11 cellular contexts compared by ENCODE assay signal in the genomic region with DNA sequence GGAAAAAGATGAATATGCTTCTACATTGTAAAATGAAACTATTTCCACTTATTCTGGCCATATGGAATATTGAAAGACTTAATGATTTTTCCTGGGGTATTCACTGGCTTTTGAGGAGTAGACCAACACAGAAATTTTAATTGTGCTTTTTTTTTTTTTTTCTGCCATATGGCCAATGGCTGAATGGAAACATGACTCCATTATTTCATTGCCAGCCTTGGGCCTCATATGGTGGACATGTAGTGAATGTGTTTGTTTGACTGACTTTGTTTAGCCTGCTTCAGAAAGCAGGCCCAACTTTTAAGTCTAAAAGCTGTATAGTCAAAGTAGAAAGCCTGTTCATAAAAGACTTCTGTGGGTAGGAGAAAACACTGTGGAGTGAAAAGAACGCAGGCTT. TPM values are rescaled to one million over a fixed set of nuclear protein-coding genes. Genes with fewer than 3 reads are reported as not detected.
DNase-seq lines count a peak whose midpoint lies in the region; ATAC-seq and TF ChIP-seq lines count a peak whose summit lies in the region.
"Had no signal": no experiment of that assay in that cellular context is flagged by ENCODE, and none has a peak within 500 bp of the region (broad histone marks: within the 10 kb centered on the region; RNA-seq: fewer than 3 reads in every experiment).

No MANE protein-coding gene starts in this region.

- no peak overlapping the region for H2AFZ ChIP-seq in SU-DHL-6 (ENCODE audit: low read depth, low read length, severe bottlenecking)

- no peaks in the 10 kb centered on the region for H3F3A ChIP-seq in SU-DHL-6 (ENCODE audit: insufficient read depth)

- ATAC-seq in foreskin keratinocyte (no peak), thoracic aorta (ENCODE audit: insufficient number of reproducible peaks, low FRiP score, low read depth) (no peak), GM18873 (IDR thresholded peaks at IDR 0.05; ENCODE audit: low FRiP score, unreplicated experiment) (no peak), HG02623 (IDR thresholded peaks at IDR 0.05; ENCODE audit: unreplicated experiment) (no peak)

- H3K79me2 ChIP-seq in SU-DHL-6 (ENCODE audit: insufficient read depth, low read length) = no peaks in the 10 kb centered on the region

- H3K4me2 ChIP-seq in SU-DHL-6 (ENCODE audit: low read depth, low read length, poor library complexity, severe bottlenecking) = peak overlapping the region; percentile 84

- H3K27ac Mint-ChIP-seq in activated naive CD4-positive, alpha-beta T cell treated with anti-CD3 and anti-CD28 coated beads for 36 hours = peak overlapping the region; percentile 94

- H3K9me3 Mint-ChIP-seq in activated naive CD4-positive, alpha-beta T cell treated with anti-CD3 and anti-CD28 coated beads for 36 hours = no peaks in the 10 kb centered on the region

- H3K4me3 ChIP-seq in SU-DHL-6 (ENCODE audit: insufficient read depth, low read length, poor library complexity, severe bottlenecking) = peak overlapping the region; percentile 65
- peak overlapping the region; percentile 59 for H3K4me3 ChIP-seq in thoracic aorta
- H3K4me3 ChIP-seq: cardiac muscle cell had no signal

- H3K27me3 Mint-ChIP-seq in activated naive CD4-positive, alpha-beta T cell treated with anti-CD3 and anti-CD28 coated beads for 36 hours (ENCODE audit: low read depth) = no peaks in the 10 kb centered on the region

- intact Hi-C loops in activated naive CD4-positive, alpha-beta T cell treated with anti-CD3 and anti-CD28 coated beads for 36 hours (cut with micrococcal nuclease) = loop anchor here (1.0 to 10.0 kb wide), 6 partner anchors 20 to 1778 kb away; a partner anchor contains a TSS

- H3K36me3 Mint-ChIP-seq in activated naive CD4-positive, alpha-beta T cell treated with anti-CD3 and anti-CD28 coated beads for 36 hours (ENCODE audit: low read depth) = peaks cover 18% of the 10 kb centered on the region

- no peaks in the 10 kb centered on the region for H4K20me1 ChIP-seq in SU-DHL-6 (ENCODE audit: low read depth, low read length)

- peak overlapping the region; percentile 96 for H3K4me3 Mint-ChIP-seq in activated naive CD4-positive, alpha-beta T cell treated with anti-CD3 and anti-CD28 coated beads for 36 hours

- TF ChIP-seq CTCF in SU-DHL-6 (IDR thresholded peaks at IDR 0.05; ENCODE audit: insufficient read depth, low read length, poor library complexity, severe bottlenecking) (no peak), foreskin keratinocyte (conservative IDR thresholded peaks at IDR 0.05) (no peak), thoracic aorta (IDR thresholded peaks at IDR 0.05) (no peak)

- CTCF ChIA-PET in activated naive CD4-positive, alpha-beta T cell treated with anti-CD3 and anti-CD28 coated beads for 36 hours (lab: Charles Lee) = interaction anchor here (1.2 to 2.6 kb wide), 4 partner anchors 12 to 116 kb away, joined by 4 to 6 read pairs (median 5); no protein-coding TSS in a partner anchor

- H3K27me3 ChIP-seq in SU-DHL-6 (ENCODE audit: low read length) = no peaks in the 10 kb centered on the region
- H3K27me3 ChIP-seq in foreskin keratinocyte = no peaks in the 10 kb centered on the region
- no peaks in the 10 kb centered on the region for H3K27me3 ChIP-seq in thoracic aorta (replicated peaks; ENCODE audit: insufficient read depth)
- H3K27me3 ChIP-seq: cardiac muscle cell had no signal

- H3K36me3 ChIP-seq in SU-DHL-6 (ENCODE audit: low read length) = no peaks in the 10 kb centered on the region
- H3K36me3 ChIP-seq in thoracic aorta = no peaks in the 10 kb centered on the region
- H3K36me3 ChIP-seq: cardiac muscle cell had no signal

- no peak for DNase-seq in activated naive CD4-positive, alpha-beta T cell treated with anti-CD3 and anti-CD28 coated beads for 36 hours
- DNase-seq in activated naive CD4-positive, alpha-beta T cell (lab: John Stamatoyannopoulos, UW) = no peak
- DNase-seq in foreskin keratinocyte (no peak), thoracic aorta (ENCODE audit: low spot score) (no peak), GM19238 (ENCODE audit: insufficient read length, low spot score) (no peak)
- DNase-seq: KBM-7, NCI-H510A had no signal

- no peaks in the 10 kb centered on the region for H3K9me3 ChIP-seq in SU-DHL-6 (ENCODE audit: insufficient read depth, low read length)
- no peaks in the 10 kb centered on the region for H3K9me3 ChIP-seq in thoracic aorta

- no peaks in the 10 kb centered on the region for H3K9me2 ChIP-seq in SU-DHL-6 (replicated peaks; ENCODE audit: insufficient read depth, low read length)

- peaks cover 11% of the 10 kb centered on the region for H3K4me1 ChIP-seq in foreskin keratinocyte
- H3K4me1 ChIP-seq in thoracic aorta (ENCODE audit: control insufficient read depth in 1 of 2, low read depth in 2 of 2) = peaks cover 0 to 21% of the 10 kb centered on the region in 2 donors

- H3K4me1 Mint-ChIP-seq in activated naive CD4-positive, alpha-beta T cell treated with anti-CD3 and anti-CD28 coated beads for 36 hours (ENCODE audit: low read depth) = peaks cover 43% of the 10 kb centered on the region

- H3K27ac ChIP-seq in SU-DHL-6 (ENCODE audit: low read depth, low read length) (no peak overlapping the region), foreskin keratinocyte (peak overlapping the region; percentile 27), thoracic aorta (no peak overlapping the region)
- H3K27ac ChIP-seq: cardiac muscle cell had no signal

- H3K9ac ChIP-seq in SU-DHL-6 (ENCODE audit: low read length) = no peak overlapping the region

RNA-seq across cellular contexts. Expression of a gene that starts 2.4 kb away (rescaled TPM):
- 100 to 1,000 TPM; 176 to 181 TPM for total RNA-seq in activated naive CD4-positive, alpha-beta T cell treated with anti-CD3 and anti-CD28 coated beads for 36 hours
- 6.7 and 10.9 TPM in 2 replicates for total RNA-seq in foreskin keratinocyte
- polyA plus RNA-seq in foreskin keratinocyte = 5.9 and 7.4 TPM in 2 replicates
- 1 to 10 TPM; 8.7 to 9.3 TPM for total RNA-seq in thoracic aorta

Comparison
In these comparisons a context has a peak if more than half of its experiments do, and no peak if none do; other contexts are left out.
1. RNA of a gene that starts 2.4 kb away (total RNA-seq): 176 to 181 TPM in activated naive CD4-positive, alpha-beta T cell treated with anti-CD3 and anti-CD28 coated beads for 36 hours; 8.7 to 9.3 TPM in thoracic aorta and 6.7 to 10.9 TPM in foreskin keratinocyte; every median in the first group is over 10 times any median in the second.